3 cellular contexts compared by ENCODE assay signal in the genomic region with DNA sequence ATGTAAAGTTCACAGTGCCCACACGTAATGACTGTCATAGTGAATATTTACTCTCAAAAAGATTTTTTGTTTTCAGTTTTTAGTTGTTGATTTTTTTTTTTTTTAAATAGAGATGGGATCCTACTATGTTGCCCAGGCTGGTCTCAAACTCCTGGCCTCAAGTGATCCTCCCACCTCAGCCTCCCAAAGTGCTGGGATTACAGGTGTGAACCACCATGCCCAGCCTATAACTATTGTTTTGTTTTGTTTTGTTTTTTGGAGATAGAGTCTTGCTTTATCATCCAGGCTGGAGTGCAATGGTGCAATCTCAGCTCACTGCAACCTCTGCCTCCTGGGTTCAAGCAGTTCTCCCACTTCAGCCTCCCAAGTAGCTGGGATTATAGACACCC. TPM values are rescaled to one million over a fixed set of nuclear protein-coding genes. Genes with fewer than 3 reads are reported as not detected.
"Had no signal": no experiment of that assay in that cellular context is flagged by ENCODE, and none has a peak within 500 bp of the region (broad histone marks: within the 10 kb centered on the region; RNA-seq: fewer than 3 reads in every experiment).

No MANE protein-coding gene starts in this region.

RNA-seq across cellular contexts. Expression of gene CDH1, which starts 50.3 kb away (rescaled TPM):
- total RNA-seq: activated CD8-positive, alpha-beta T cell treated with anti-CD3 and anti-CD28 coated beads, Interleukin-2, amount 10 ng/mL, durations not matched to agents 7 days and 5 days; left ventricle myocardium superior; posterior vena cava had no signal
